In genomic region chr3:107985496-107985895, GRCh38 we compare ENCODE assay signal across 8 cellular contexts.
DNase-seq lines count a peak whose midpoint lies in the region; ATAC-seq and TF ChIP-seq lines count a peak whose summit lies in the region.

No MANE protein-coding gene starts in this region.

- peak; percentile 99 for ATAC-seq in GM18909 (IDR thresholded peaks at IDR 0.05; ENCODE audit: poor library complexity, unreplicated experiment)
- ATAC-seq in HG02840 (IDR thresholded peaks at IDR 0.05; ENCODE audit: low FRiP score, unreplicated experiment), result peak; percentile 95
- ATAC-seq in T-cell (replicated peaks in 1 of 4), result peak in 3 of 4 experiments; percentile 61 to 80 (median 79)
- no peak for ATAC-seq in psoas muscle

- H3K27me3 Mint-ChIP-seq in T-cell, result no peaks in the 10 kb centered on the region

- H3K36me3 ChIP-seq in ovary (no peaks in the 10 kb centered on the region), psoas muscle (ENCODE audit: insufficient read depth in 1 of 2, low read depth in 1 of 2) (no peaks in the 10 kb centered on the region)

- H3K4me3 Mint-ChIP-seq in T-cell, result peak overlapping the region in 2 of 3 donors; percentile 40 to 56

- H3K27me3 ChIP-seq in ovary (no peaks in the 10 kb centered on the region), psoas muscle (ENCODE audit: insufficient read depth in 3 of 3, low read length in 2 of 3) (no peaks in the 10 kb centered on the region)

- H3K27ac ChIP-seq in ovary, result no peak overlapping the region
- H3K27ac ChIP-seq in psoas muscle, result no peak overlapping the region

- TF ChIP-seq CTCF in ovary (IDR thresholded peaks at IDR 0.05) (no peak), GM13976 (IDR thresholded peaks at IDR 0.05; ENCODE audit: borderline replicate concordance, control extremely low read depth, extremely low read depth, insufficient read depth, missing control alignments) (no peak), psoas muscle (IDR thresholded peaks at IDR 0.05) (no peak)

- in situ Hi-C loops in GM13976 (cut with MboI; ENCODE audit: low sequenced_read_pairs, unreplicated experiment), result no loop called here

- peaks cover 41 to 61% (median 51%) of the 10 kb centered on the region in 3 donors for H3K4me1 Mint-ChIP-seq in T-cell

- H3K4me1 ChIP-seq in ovary (ENCODE audit: insufficient read depth), result peaks cover 4% of the 10 kb centered on the region
- peaks cover 10% of the 10 kb centered on the region for H3K4me1 ChIP-seq in psoas muscle

- TF ChIP-seq POLR2A in ovary (IDR thresholded peaks at IDR 0.05), result no peak

- intact Hi-C loops in ovary (cut with DNase I) (no loop called here), psoas muscle (cut with DNase I) (no loop called here)

- TF ChIP-seq EP300 in ovary (IDR thresholded peaks at IDR 0.05), result no peak

- H3K9me3 ChIP-seq in ovary, result no peaks in the 10 kb centered on the region
- no peaks in the 10 kb centered on the region for H3K9me3 ChIP-seq in psoas muscle

- H3K4me3 ChIP-seq in ovary (no peak overlapping the region), psoas muscle (no peak overlapping the region)

- peak in 5 of 34 experiments; percentile 4 to 29 (median 16) for DNase-seq in T-cell
- DNase-seq in renal cortical epithelial cell (ENCODE audit: low read depth), result peak; percentile 42
- DNase-seq in ovary, result no peak
- no peak for DNase-seq in GM13976 (ENCODE audit: low spot score)
- no peak for DNase-seq in DMS153 treated with DMSO at 0.1 percent for 48 hours (lab: John Stamatoyannopoulos, UW; ENCODE audit: unreplicated experiment)
- DNase-seq in psoas muscle, result no peak

- POLR2A ChIA-PET in T-cell (lab: Charles Lee), result no interaction called here

- H3K36me3 Mint-ChIP-seq in T-cell, result no peaks in the 10 kb centered on the region

- H3K27ac Mint-ChIP-seq in T-cell, result peak overlapping the region; percentile 75 to 87

- CTCF ChIA-PET in T-cell (lab: Charles Lee), result interaction anchor here (0.5 to 1.7 kb wide), 5 partner anchors 10 to 920 kb away, joined by 3 to 5 read pairs (median 4); no protein-coding TSS in a partner anchor

- WGBS in ovary, 3 donors, result 82 to 92% (median 83%) methylated on average over 4 of the region's 4 CpGs
- WGBS in psoas muscle, 3 donors, result 64 to 78% (median 70%) methylated on average over 4 of the region's 4 CpGs

- no peaks in the 10 kb centered on the region for H3K9me3 Mint-ChIP-seq in T-cell

Comparison
In these comparisons a context has a peak if more than half of its experiments do, and no peak if none do; other contexts are left out.
1. ATAC-seq: peak in GM18909 (single experiment), HG02840 (single experiment) and T-cell (3 of 4); none in psoas muscle (0 of 4).